Comparison of ENCODE assay signal across 9 cellular contexts in genomic region chrX:73977542-73978169, GRCh38.
A peak's percentile ranks its signal among the peaks of the same experiment; 100 is the strongest.
DNase-seq lines count a peak whose midpoint lies in the region; ATAC-seq and TF ChIP-seq lines count a peak whose summit lies in the region.
"Had no signal": no experiment of that assay in that cellular context is flagged by ENCODE, and none has a peak within 500 bp of the region (broad histone marks: within the 10 kb centered on the region; RNA-seq: fewer than 3 reads in every experiment).

No MANE protein-coding gene starts in this region.

- CTCF ChIA-PET in activated CD4-positive, alpha-beta T cell treated with anti-CD3 and anti-CD28 coated beads for 36 hours (lab: Charles Lee), result no interaction called here
- CTCF ChIA-PET in T-cell (lab: Charles Lee), result interaction anchor here in 1 of 2 donors (0.6 kb wide), 1 partner anchor 121 kb away, joined by 3 read pairs; no protein-coding TSS in a partner anchor

- peak; percentile 6 for DNase-seq in activated CD4-positive, alpha-beta T cell treated with anti-CD3 and anti-CD28 coated beads for 36 hours
- DNase-seq in activated CD4-positive, alpha-beta T cell treated with anti-CD3 and anti-CD28 coated beads for 48 hours, result no peak
- DNase-seq in T-cell (peak in 22 of 34 experiments; percentile 1 to 49 (median 26)), neural crest cell (ENCODE audit: low read depth, low spot score) (no peak), DMS 273 (lab: John Stamatoyannopoulos, UW; ENCODE audit: unreplicated experiment) (no peak), DMS153 treated with DMSO at 0.1 percent for 48 hours (lab: John Stamatoyannopoulos, UW; ENCODE audit: unreplicated experiment) (no peak), COR-L47 (lab: John Stamatoyannopoulos, UW) (no peak)
- DNase-seq: SJCRH30 had no signal

- H3K27me3 Mint-ChIP-seq in activated CD4-positive, alpha-beta T cell treated with anti-CD3 and anti-CD28 coated beads for 36 hours, result no peaks in the 10 kb centered on the region
- H3K27me3 Mint-ChIP-seq in T-cell, result no peaks in the 10 kb centered on the region
- no peaks in the 10 kb centered on the region for H3K27me3 Mint-ChIP-seq in neural crest cell (ENCODE audit: low read depth)

- TF ChIP-seq CTCF in neural crest cell (conservative IDR thresholded peaks at IDR 0.05), result no peak

- H3K36me3 Mint-ChIP-seq in activated CD4-positive, alpha-beta T cell treated with anti-CD3 and anti-CD28 coated beads for 36 hours (ENCODE audit: low read depth), result peaks cover 8% of the 10 kb centered on the region
- H3K36me3 Mint-ChIP-seq in T-cell (peaks cover 4% of the 10 kb centered on the region), neural crest cell (ENCODE audit: low read depth) (peaks cover 12% of the 10 kb centered on the region)

- intact Hi-C loops in activated CD4-positive, alpha-beta T cell treated with anti-CD3 and anti-CD28 coated beads for 36 hours (cut with DNase I, micrococcal nuclease), result loop anchor here (1.0 kb wide), 1 partner anchor 33 kb away; no protein-coding TSS in a partner anchor

- peak; percentile 89 for ATAC-seq in activated CD4-positive, alpha-beta T cell treated with anti-CD3 and anti-CD28 coated beads for 36 hours
- ATAC-seq in HG02642 (IDR thresholded peaks at IDR 0.05; ENCODE audit: poor library complexity, unreplicated experiment), result peak; percentile 57
- ATAC-seq in T-cell (replicated peaks in 1 of 4), result peak; percentile 65 to 95 (median 82)

- peaks cover 34% of the 10 kb centered on the region for H3K4me1 Mint-ChIP-seq in activated CD4-positive, alpha-beta T cell treated with anti-CD3 and anti-CD28 coated beads for 36 hours
- H3K4me1 Mint-ChIP-seq in T-cell (peaks cover 61 to 77% (median 72%) of the 10 kb centered on the region in 3 donors), neural crest cell (peaks cover 34% of the 10 kb centered on the region)

- POLR2A ChIA-PET in activated CD4-positive, alpha-beta T cell treated with anti-CD3 and anti-CD28 coated beads for 36 hours (lab: Charles Lee), result no interaction called here
- POLR2A ChIA-PET in T-cell (lab: Charles Lee), result interaction anchor here in 1 of 2 donors (0.6 kb wide), 1 partner anchor 9 kb away, joined by 5 read pairs; no protein-coding TSS in a partner anchor

- H3K9me3 Mint-ChIP-seq in activated CD4-positive, alpha-beta T cell treated with anti-CD3 and anti-CD28 coated beads for 36 hours (ENCODE audit: low read depth), result no peaks in the 10 kb centered on the region
- H3K9me3 Mint-ChIP-seq in T-cell (no peaks in the 10 kb centered on the region), neural crest cell (no peaks in the 10 kb centered on the region)

- peak overlapping the region; percentile 58 for H3K27ac Mint-ChIP-seq in activated CD4-positive, alpha-beta T cell treated with anti-CD3 and anti-CD28 coated beads for 36 hours
- peak overlapping the region; percentile 80 to 83 for H3K27ac Mint-ChIP-seq in T-cell
- peak overlapping the region; percentile 27 for H3K27ac Mint-ChIP-seq in neural crest cell (ENCODE audit: unreplicated experiment)

- no peak overlapping the region for H3K4me3 Mint-ChIP-seq in activated CD4-positive, alpha-beta T cell treated with anti-CD3 and anti-CD28 coated beads for 36 hours
- peak overlapping the region; percentile 1 to 35 (median 34) for H3K4me3 Mint-ChIP-seq in T-cell
- no peak overlapping the region for H3K4me3 Mint-ChIP-seq in neural crest cell

Comparison
In these comparisons a context has a peak if more than half of its experiments do, and no peak if none do; other contexts are left out.
1. DNase-seq: peak in activated CD4-positive, alpha-beta T cell treated with anti-CD3 and anti-CD28 coated beads for 36 hours (single experiment) and T-cell (22 of 34); none in activated CD4-positive, alpha-beta T cell treated with anti-CD3 and anti-CD28 coated beads for 48 hours (single experiment), neural crest cell (single experiment), DMS 273 (single experiment), DMS153 treated with DMSO at 0.1 percent for 48 hours (single experiment) and COR-L47 (single experiment).
2. H3K27ac Mint-ChIP-seq: peak in every context shown above with its lines; median percentile 82 in T-cell; 58 in activated CD4-positive, alpha-beta T cell treated with anti-CD3 and anti-CD28 coated beads for 36 hours; 27 in neural crest cell.
3. H3K4me3 Mint-ChIP-seq: peak in T-cell (3 of 3); none in activated CD4-positive, alpha-beta T cell treated with anti-CD3 and anti-CD28 coated beads for 36 hours (single experiment) and neural crest cell (single experiment).
4. Peak in every context shown above with its lines, with median percentiles within 50 percentile points of each other: ATAC-seq.